8 cellular contexts compared by ENCODE assay signal in genomic region chr4:169492436-169493163, GRCh38.
DNase-seq lines count a peak whose midpoint lies in the region; ATAC-seq and TF ChIP-seq lines count a peak whose summit lies in the region.

No MANE protein-coding gene starts in this region.

- no peak overlapping the region for H3K27ac ChIP-seq in testis

- peaks cover 4% of the 10 kb centered on the region for H3K9me3 Mint-ChIP-seq in activated naive CD8-positive, alpha-beta T cell treated with anti-CD3 and anti-CD28 coated beads, Interleukin-2, amount 50 U/mL, for 24 hours
- no peaks in the 10 kb centered on the region for H3K9me3 Mint-ChIP-seq in immature natural killer cell

- WGBS in testis, 2 donors: 69 to 71% methylated on average over 10 of the region's 10 CpGs

- no peak overlapping the region for H3K4me3 Mint-ChIP-seq in activated naive CD8-positive, alpha-beta T cell treated with anti-CD3 and anti-CD28 coated beads, Interleukin-2, amount 50 U/mL, for 24 hours
- H3K4me3 Mint-ChIP-seq in immature natural killer cell: peak overlapping the region; percentile 10 to 67 (median 42)

- ATAC-seq in GM19351 (IDR thresholded peaks at IDR 0.05; ENCODE audit: unreplicated experiment) (peak; percentile 71), GM21367 (IDR thresholded peaks at IDR 0.05; ENCODE audit: unreplicated experiment) (no peak)
- ATAC-seq in activated naive CD8-positive, alpha-beta T cell treated with anti-CD3 and anti-CD28 coated beads, Interleukin-2, amount 50 U/mL, for 24 hours: no peak

- no peak overlapping the region for H3K27ac Mint-ChIP-seq in activated naive CD8-positive, alpha-beta T cell treated with anti-CD3 and anti-CD28 coated beads, Interleukin-2, amount 50 U/mL, for 24 hours
- peak overlapping the region in 4 of 6 donors; percentile 16 to 52 (median 34) for H3K27ac Mint-ChIP-seq in immature natural killer cell

- H3K9me3 ChIP-seq in testis: no peaks in the 10 kb centered on the region

- H3K36me3 ChIP-seq in testis (ENCODE audit: low read depth, missing control alignments): no peaks in the 10 kb centered on the region

- no peaks in the 10 kb centered on the region for H3K27me3 ChIP-seq in testis

- H3K4me1 ChIP-seq in testis: no peaks in the 10 kb centered on the region

- no peak for TF ChIP-seq POLR2A in testis (IDR thresholded peaks at IDR 0.05)

- H3K4me1 Mint-ChIP-seq in activated naive CD8-positive, alpha-beta T cell treated with anti-CD3 and anti-CD28 coated beads, Interleukin-2, amount 50 U/mL, for 24 hours: peaks cover 2% of the 10 kb centered on the region
- H3K4me1 Mint-ChIP-seq in immature natural killer cell: peaks cover 17 to 20% of the 10 kb centered on the region in 2 donors

- H3K36me3 Mint-ChIP-seq in activated naive CD8-positive, alpha-beta T cell treated with anti-CD3 and anti-CD28 coated beads, Interleukin-2, amount 50 U/mL, for 24 hours (ENCODE audit: low read depth): peaks cover 17% of the 10 kb centered on the region
- peaks cover 0 to 24% (median 6%) of the 10 kb centered on the region in 3 donors for H3K36me3 Mint-ChIP-seq in immature natural killer cell

- H3K27me3 Mint-ChIP-seq in activated naive CD8-positive, alpha-beta T cell treated with anti-CD3 and anti-CD28 coated beads, Interleukin-2, amount 50 U/mL, for 24 hours: no peaks in the 10 kb centered on the region
- H3K27me3 Mint-ChIP-seq in immature natural killer cell (ENCODE audit: low read depth in 3 of 3): no peaks in the 10 kb centered on the region

- DNase-seq in D341Med (ENCODE audit: low spot score) (peak; percentile 61), NCI-H2227 treated with DMSO at 0.1 percent for 48 hours (lab: John Stamatoyannopoulos, UW) (peak; percentile 7), immature natural killer cell (peak; percentile 23 to 41 (median 40)), testis (peak; percentile 29), middle frontal gyrus (ENCODE audit: extremely low spot score, low spot score) (no peak)
- peak; percentile 11 for DNase-seq in activated naive CD8-positive, alpha-beta T cell treated with anti-CD3 and anti-CD28 coated beads, Interleukin-2, amount 50 U/mL, for 24 hours

- intact Hi-C loops in testis (cut with DNase I; ENCODE audit: low total_unique reads): no loop called here

- TF ChIP-seq CTCF in testis (IDR thresholded peaks at IDR 0.05): peak; percentile 23 to 62 (median 54)

- no peak overlapping the region for H3K4me3 ChIP-seq in testis
